Comparison of ENCODE assay signal across 9 cellular contexts in genomic region chr5:149445739-149446369, GRCh38.
DNase-seq lines count a peak whose midpoint lies in the region; ATAC-seq, FAIRE-seq and TF ChIP-seq lines count a peak whose summit lies in the region.
"Had no signal": no experiment of that assay in that cellular context is flagged by ENCODE, and none has a peak within 500 bp of the region (broad histone marks: within the 10 kb centered on the region; RNA-seq: fewer than 3 reads in every experiment).

No MANE protein-coding gene starts in this region.

- CTCF ChIA-PET in Caco-2 (lab: Charles Lee), result interaction anchor here (0.6 to 1.0 kb wide), 8 partner anchors 31 to 124 kb away, joined by 3 to 4 read pairs (median 3); no protein-coding TSS in a partner anchor

- DNase-seq in Caco-2 (peak; percentile 57 to 59), OCI-M1 (lab: John Stamatoyannopoulos, UW) (peak; percentile 75), esophagus squamous epithelium (lab: John Stamatoyannopoulos, UW) (no peak), omental fat pad (ENCODE audit: low spot score) (no peak), KG1 (lab: John Stamatoyannopoulos, UW) (no peak), SIG-M5 treated with dmso at 0.1 percent for 504 hours (lab: John Stamatoyannopoulos, UW; ENCODE audit: unreplicated experiment) (no peak), frontal cortex (ENCODE audit: low spot score in 2 of 2) (no peak)

- POLR2A ChIA-PET in Caco-2 (lab: Charles Lee), result interaction anchor here (1.0 kb wide), 1 partner anchor 105 kb away, joined by 3 read pairs; the partner anchor contains the start of gene CSNK1A1

- peaks cover 45% of the 10 kb centered on the region for H3K4me1 ChIP-seq in Caco-2
- peaks cover 28 to 79% (median 76%) of the 10 kb centered on the region in 3 donors for H3K4me1 ChIP-seq in esophagus squamous epithelium

- TF ChIP-seq POLR2A in esophagus squamous epithelium (IDR thresholded peaks at IDR 0.05), result no peak

- H3K4me1 Mint-ChIP-seq in Caco-2 (ENCODE audit: low read depth, unreplicated experiment), result peaks cover 38% of the 10 kb centered on the region

- intact Hi-C loops in Caco-2 (cut with micrococcal nuclease; ENCODE audit: unreplicated experiment), result no loop called here
- intact Hi-C loops in esophagus squamous epithelium (cut with DNase I), result no loop called here

- no TSS peak for BruUV-seq in Caco-2 (replicated peaks; lab: Mats Ljungman, UMichigan)

- H3K4me3 ChIP-seq in Caco-2 (ENCODE audit: low read depth, low read length) (no peak overlapping the region), esophagus squamous epithelium (no peak overlapping the region)

- H3K27me3 ChIP-seq in Caco-2 (replicated peaks; ENCODE audit: control insufficient read depth, insufficient read depth, low read length) (no peaks in the 10 kb centered on the region), esophagus squamous epithelium (no peaks in the 10 kb centered on the region)

- FAIRE-seq in frontal cortex (lab: Jason Lieb, UNC), result no peak
- FAIRE-seq: GM12891 had no signal

- TF ChIP-seq CTCF in Caco-2 (IDR thresholded peaks at IDR 0.05; ENCODE audit: insufficient read depth in 1 of 2, low read depth in 1 of 2, low read length in 1 of 2, severe bottlenecking in 1 of 2, unreplicated experiment in 1 of 2) (no peak), esophagus squamous epithelium (IDR thresholded peaks at IDR 0.05) (no peak), omental fat pad (IDR thresholded peaks at IDR 0.05) (no peak)

- ATAC-seq in omental fat pad (ENCODE audit: low FRiP score) (peak; percentile 71), HG02870 (IDR thresholded peaks at IDR 0.05; ENCODE audit: unreplicated experiment) (no peak)

- no peaks in the 10 kb centered on the region for H3K36me3 Mint-ChIP-seq in Caco-2 (ENCODE audit: insufficient read depth, unreplicated experiment)

- peak overlapping the region; percentile 63 for H3K27ac Mint-ChIP-seq in Caco-2 (ENCODE audit: unreplicated experiment)

- H3K4me3 Mint-ChIP-seq in Caco-2 (ENCODE audit: unreplicated experiment), result no peak overlapping the region

- no peaks in the 10 kb centered on the region for H3K9me3 Mint-ChIP-seq in Caco-2 (ENCODE audit: unreplicated experiment)

- H3K27ac ChIP-seq in esophagus squamous epithelium, result peak overlapping the region; percentile 63 to 85 (median 82)

- H3K9me3 ChIP-seq in Caco-2 (no peaks in the 10 kb centered on the region), esophagus squamous epithelium (no peaks in the 10 kb centered on the region)

- no peaks in the 10 kb centered on the region for H3K27me3 Mint-ChIP-seq in Caco-2 (ENCODE audit: insufficient read depth, unreplicated experiment)

- WGBS in esophagus squamous epithelium, 2 donors, result 48% methylated on average over 8 of the region's 9 CpGs

- H3K36me3 ChIP-seq in Caco-2 (ENCODE audit: control insufficient read depth, insufficient read depth, low read length), result no peaks in the 10 kb centered on the region
- H3K36me3 ChIP-seq in esophagus squamous epithelium, result no peaks in the 10 kb centered on the region

Comparison
In these comparisons a context has a peak if more than half of its experiments do, and no peak if none do; other contexts are left out.
1. DNase-seq: peak in Caco-2 (2 of 2) and OCI-M1 (single experiment); none in esophagus squamous epithelium (single experiment), omental fat pad (single experiment), KG1 (single experiment), SIG-M5 treated with dmso at 0.1 percent for 504 hours (single experiment) and frontal cortex (0 of 2).